ENCODE assay signal across 7 cellular contexts in genomic region chr7:6450591-6450990, GRCh38. TPM values are rescaled to one million over a fixed set of nuclear protein-coding genes. Genes with fewer than 3 reads are reported as not detected.
DNase-seq lines count a peak whose midpoint lies in the region; ATAC-seq and TF ChIP-seq lines count a peak whose summit lies in the region.
"Not testable (repeated sequence)": the region's sequence is repeated elsewhere in the genome, so short reads cannot be mapped to it uniquely, and the experiment has no call there.

No MANE protein-coding gene starts in this region.

- POLR2A ChIA-PET in activated naive CD8-positive, alpha-beta T cell treated with anti-CD3 and anti-CD28 coated beads, Interleukin-2, amount 10 ng/mL, durations not matched to agents 7 days and 5 days (lab: Charles Lee), result interaction anchor here (0.6 kb wide), 1 partner anchor 28 kb away, joined by 4 read pairs; no protein-coding TSS in a partner anchor
- POLR2A ChIA-PET in MCF 10A (lab: Yijun Ruan, JAX), result not testable (repeated sequence)

- ATAC-seq in activated naive CD8-positive, alpha-beta T cell treated with anti-CD3 and anti-CD28 coated beads, Interleukin-2, amount 10 ng/mL, durations not matched to agents 7 days and 5 days (ENCODE audit: low read depth), result not testable (repeated sequence)

- H3K4me3 Mint-ChIP-seq in T-helper 2 cell treated with Interferon-gamma antibody and Interleukin-4, amounts not matched to agents 5 μg/mL and 100 μg/mL, for 36 hours; MCF 10A (ENCODE audit: unreplicated experiment): not testable (repeated sequence)
- peak overlapping the region; percentile 32 for H3K4me3 Mint-ChIP-seq in activated naive CD8-positive, alpha-beta T cell treated with anti-CD3 and anti-CD28 coated beads, Interleukin-2, amount 10 ng/mL, durations not matched to agents 7 days and 5 days
- H3K4me3 Mint-ChIP-seq in nephron, result peak overlapping the region; percentile 61 to 77 (median 68)

- DNase-seq in Daoy (ENCODE audit: low read depth), result peak; percentile 49
- DNase-seq in MV-4-11 (lab: John Stamatoyannopoulos, UW), result peak; percentile 56
- not testable (repeated sequence) for DNase-seq in T-helper 2 cell treated with Interferon-gamma antibody and Interleukin-4, amounts not matched to agents 5 μg/mL and 100 μg/mL, for 36 hours (ENCODE audit: low spot score); activated naive CD8-positive, alpha-beta T cell treated with anti-CD3 and anti-CD28 coated beads, Interleukin-2, amount 10 ng/mL, durations not matched to agents 7 days and 5 days
- DNase-seq in MCF 10A (ENCODE audit: unreplicated experiment), result peak; percentile 68
- peak; percentile 67 for DNase-seq in fibroblast of villous mesenchyme (ENCODE audit: low read depth)

- not testable (repeated sequence) for H3K4me3 ChIP-seq in fibroblast of villous mesenchyme (ENCODE audit: low read depth, low read length)

- TF ChIP-seq CTCF in MCF 10A (IDR thresholded peaks at IDR 0.05; ENCODE audit: unreplicated experiment); fibroblast of villous mesenchyme (IDR thresholded peaks at IDR 0.05; ENCODE audit: insufficient read depth, low read depth, low read length); nephron (IDR thresholded peaks at IDR 0.05; ENCODE audit: unreplicated experiment in 3 of 3): not testable (repeated sequence)

- peak overlapping the region; percentile 26 for H3K27ac Mint-ChIP-seq in T-helper 2 cell treated with Interferon-gamma antibody and Interleukin-4, amounts not matched to agents 5 μg/mL and 100 μg/mL, for 36 hours
- H3K27ac Mint-ChIP-seq in activated naive CD8-positive, alpha-beta T cell treated with anti-CD3 and anti-CD28 coated beads, Interleukin-2, amount 10 ng/mL, durations not matched to agents 7 days and 5 days; MCF 10A (ENCODE audit: low read depth, unreplicated experiment); nephron: not testable (repeated sequence)

- H3K27me3 Mint-ChIP-seq in T-helper 2 cell treated with Interferon-gamma antibody and Interleukin-4, amounts not matched to agents 5 μg/mL and 100 μg/mL, for 36 hours (ENCODE audit: low read depth); activated naive CD8-positive, alpha-beta T cell treated with anti-CD3 and anti-CD28 coated beads, Interleukin-2, amount 10 ng/mL, durations not matched to agents 7 days and 5 days; MCF 10A (ENCODE audit: insufficient read depth, unreplicated experiment); nephron (ENCODE audit: low read depth): not testable (repeated sequence)

- not testable (repeated sequence) for BruUV-seq in MCF 10A (replicated peaks; lab: Mats Ljungman, UMichigan)

- intact Hi-C loops in MCF 10A (cut with micrococcal nuclease), result not testable (repeated sequence)

- not testable (repeated sequence) for H3K4me1 Mint-ChIP-seq in T-helper 2 cell treated with Interferon-gamma antibody and Interleukin-4, amounts not matched to agents 5 μg/mL and 100 μg/mL, for 36 hours (ENCODE audit: low read depth); nephron
- peaks cover 13% of the 10 kb centered on the region for H3K4me1 Mint-ChIP-seq in activated naive CD8-positive, alpha-beta T cell treated with anti-CD3 and anti-CD28 coated beads, Interleukin-2, amount 10 ng/mL, durations not matched to agents 7 days and 5 days
- H3K4me1 Mint-ChIP-seq in MCF 10A (ENCODE audit: insufficient read depth, unreplicated experiment), result peaks cover 21% of the 10 kb centered on the region

- H3K36me3 Mint-ChIP-seq in T-helper 2 cell treated with Interferon-gamma antibody and Interleukin-4, amounts not matched to agents 5 μg/mL and 100 μg/mL, for 36 hours (ENCODE audit: low read depth); activated naive CD8-positive, alpha-beta T cell treated with anti-CD3 and anti-CD28 coated beads, Interleukin-2, amount 10 ng/mL, durations not matched to agents 7 days and 5 days; nephron (ENCODE audit: low read depth): not testable (repeated sequence)
- H3K36me3 Mint-ChIP-seq in MCF 10A (ENCODE audit: insufficient read depth, unreplicated experiment), result peaks cover 24% of the 10 kb centered on the region

- H3K9me3 Mint-ChIP-seq in T-helper 2 cell treated with Interferon-gamma antibody and Interleukin-4, amounts not matched to agents 5 μg/mL and 100 μg/mL, for 36 hours; activated naive CD8-positive, alpha-beta T cell treated with anti-CD3 and anti-CD28 coated beads, Interleukin-2, amount 10 ng/mL, durations not matched to agents 7 days and 5 days; MCF 10A (ENCODE audit: unreplicated experiment); nephron: not testable (repeated sequence)

- CTCF ChIA-PET in MCF 10A (lab: Yijun Ruan, JAX), result interaction anchor here (0.6 kb wide), 1 partner anchor 1710 kb away, joined by 3 read pairs; no protein-coding TSS in a partner anchor

RNA-seq across cellular contexts. Expression of gene DAGLB, which starts 2.8 kb away (rescaled TPM):
- 20.0 and 21.5 TPM in 2 replicates for total RNA-seq in Daoy (2014; rRNA removed; shearing (Covaris generic))
- total RNA-seq in activated naive CD8-positive, alpha-beta T cell treated with anti-CD3 and anti-CD28 coated beads, Interleukin-2, amount 10 ng/mL, durations not matched to agents 7 days and 5 days, result 10 to 100 TPM; 32.3 to 37.2 TPM
- total RNA-seq in MCF 10A (2022) (28.9 and 29.5 TPM in 2 replicates), fibroblast of villous mesenchyme (18.0 and 29.4 TPM in 2 replicates)

RNA-seq across cellular contexts. Expression of gene KDELR2, which starts 33.4 kb away (rescaled TPM):
- total RNA-seq in Daoy (2014; rRNA removed; shearing (Covaris generic)), result 92.1 and 96.0 TPM in 2 replicates
- total RNA-seq in activated naive CD8-positive, alpha-beta T cell treated with anti-CD3 and anti-CD28 coated beads, Interleukin-2, amount 10 ng/mL, durations not matched to agents 7 days and 5 days, result 10 to 100 TPM; 49.5 to 52.0 TPM
- total RNA-seq in MCF 10A (2022) (164 and 243 TPM in 2 replicates), fibroblast of villous mesenchyme (200 and 383 TPM in 2 replicates)
